In the genomic region with DNA sequence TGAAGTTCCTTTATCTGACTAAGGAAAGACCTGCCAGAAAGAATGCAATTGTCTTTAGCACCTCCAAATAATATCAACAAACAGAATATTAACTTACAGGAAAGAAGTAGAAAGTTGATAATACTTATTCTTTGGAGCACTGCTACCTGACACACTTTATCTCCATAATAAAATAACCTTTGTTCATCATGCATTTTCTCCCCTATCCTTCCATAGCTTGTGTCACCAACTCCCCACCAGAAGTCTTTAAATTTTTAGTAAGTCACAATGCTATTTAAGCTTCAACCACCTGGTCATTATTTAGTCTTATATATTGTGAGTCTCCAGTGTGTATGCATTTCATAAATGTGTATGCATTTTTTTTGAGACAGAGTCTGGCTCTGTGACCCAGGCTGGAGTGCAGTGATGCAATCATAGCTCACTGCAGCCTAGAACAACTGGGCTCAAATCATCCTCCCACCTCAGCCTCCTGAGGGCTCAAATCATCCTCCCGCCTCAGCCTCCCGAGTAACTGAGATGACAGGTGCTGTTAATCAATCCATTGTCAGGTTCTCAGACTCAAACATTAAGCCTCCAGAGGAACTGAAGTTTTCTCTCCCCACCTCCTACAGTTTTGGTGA, we compare ENCODE assay signal across 1 cellular context.
TF ChIP-seq lines count a peak whose summit lies in the region.

No MANE protein-coding gene starts in this region.

TF ChIP-seq in HepG2, 621 proteins besides CTCF, POLR2A, EP300 and RAD21:
- TF ChIP-seq CEBPB (IDR thresholded peaks at IDR 0.05; ENCODE audit: borderline replicate concordance, low read depth, low read length) (peak; percentile 50; the same call in 1 of the 2 replicates), CEBPG (CRISPR knock-in tag; IDR thresholded peaks at IDR 0.05) (peak; percentile 41; the same call in 1 of the 2 replicates), AGO1 (IDR thresholded peaks at IDR 0.05; ENCODE audit: low read depth, low read length, poor library complexity, severe bottlenecking) (no peak), ZNF121 (CRISPR knock-in tag; IDR thresholded peaks at IDR 0.05) (0 out of 2 replicates have a peak, but pooled peaks have one; percentile 15), ZNF530 (CRISPR knock-in tag; IDR thresholded peaks at IDR 0.05; ENCODE audit: low read depth) (0 out of 2 replicates have a peak, but pooled peaks have one; percentile 55)
- TF ChIP-seq, protein P1, sequence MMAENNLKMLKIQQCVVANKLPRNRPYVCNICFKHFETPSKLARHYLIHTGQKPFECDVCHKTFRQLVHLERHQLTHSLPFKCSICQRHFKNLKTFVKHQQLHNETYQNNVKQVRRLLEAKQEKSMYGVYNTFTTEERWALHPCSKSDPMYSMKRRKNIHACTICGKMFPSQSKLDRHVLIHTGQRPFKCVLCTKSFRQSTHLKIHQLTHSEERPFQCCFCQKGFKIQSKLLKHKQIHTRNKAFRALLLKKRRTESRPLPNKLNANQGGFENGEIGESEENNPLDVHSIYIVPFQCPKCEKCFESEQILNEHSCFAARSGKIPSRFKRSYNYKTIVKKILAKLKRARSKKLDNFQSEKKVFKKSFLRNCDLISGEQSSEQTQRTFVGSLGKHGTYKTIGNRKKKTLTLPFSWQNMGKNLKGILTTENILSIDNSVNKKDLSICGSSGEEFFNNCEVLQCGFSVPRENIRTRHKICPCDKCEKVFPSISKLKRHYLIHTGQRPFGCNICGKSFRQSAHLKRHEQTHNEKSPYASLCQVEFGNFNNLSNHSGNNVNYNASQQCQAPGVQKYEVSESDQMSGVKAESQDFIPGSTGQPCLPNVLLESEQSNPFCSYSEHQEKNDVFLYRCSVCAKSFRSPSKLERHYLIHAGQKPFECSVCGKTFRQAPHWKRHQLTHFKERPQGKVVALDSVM (CRISPR knock-in tag; IDR thresholded peaks at IDR 0.05) = peak; percentile 86
